In genomic region chr5:57219386-57219785, GRCh38 we compare ENCODE assay signal across 16 cellular contexts. TPM values are rescaled to one million over a fixed set of nuclear protein-coding genes. Genes with fewer than 3 reads are reported as not detected.
DNase-seq lines count a peak whose midpoint lies in the region; ATAC-seq and TF ChIP-seq lines count a peak whose summit lies in the region.
"Had no signal": no experiment of that assay in that cellular context is flagged by ENCODE, and none has a peak within 500 bp of the region (broad histone marks: within the 10 kb centered on the region; RNA-seq: fewer than 3 reads in every experiment).

No MANE protein-coding gene starts in this region.

- H3K27ac Mint-ChIP-seq in activated CD4-positive, alpha-beta T cell treated with anti-CD3 and anti-CD28 coated beads for 36 hours: peak overlapping the region; percentile 72
- peak overlapping the region; percentile 16; the same call in 1 of the 2 replicates for H3K27ac Mint-ChIP-seq in HFFc6
- peak overlapping the region; percentile 48 for H3K27ac Mint-ChIP-seq in activated naive CD8-positive, alpha-beta T cell treated with anti-CD3 and anti-CD28 coated beads, Interleukin-2, amount 10 ng/mL, durations not matched to agents 7 days and 5 days
- peak overlapping the region; percentile 18 for H3K27ac Mint-ChIP-seq in osteocyte (ENCODE audit: unreplicated experiment)
- H3K27ac Mint-ChIP-seq: nephron progenitor cell had no signal

- POLR2A ChIA-PET in activated CD4-positive, alpha-beta T cell treated with anti-CD3 and anti-CD28 coated beads for 36 hours (lab: Charles Lee): interaction anchor here (0.8 kb wide), 1 partner anchor 47 kb away, joined by 7 read pairs; no protein-coding TSS in a partner anchor
- POLR2A ChIA-PET in activated naive CD8-positive, alpha-beta T cell treated with anti-CD3 and anti-CD28 coated beads, Interleukin-2, amount 10 ng/mL, durations not matched to agents 7 days and 5 days (lab: Charles Lee): interaction anchor here (0.7 kb wide), 1 partner anchor 102 kb away, joined by 3 read pairs; no protein-coding TSS in a partner anchor

- H3K4me1 Mint-ChIP-seq in activated CD4-positive, alpha-beta T cell treated with anti-CD3 and anti-CD28 coated beads for 36 hours: peaks cover 49% of the 10 kb centered on the region
- H3K4me1 Mint-ChIP-seq in HFFc6 (ENCODE audit: low read depth) (peaks cover 30% of the 10 kb centered on the region), osteocyte (ENCODE audit: unreplicated experiment) (peaks cover 39% of the 10 kb centered on the region)
- H3K4me1 Mint-ChIP-seq in activated naive CD8-positive, alpha-beta T cell treated with anti-CD3 and anti-CD28 coated beads, Interleukin-2, amount 10 ng/mL, durations not matched to agents 7 days and 5 days: peaks cover 17% of the 10 kb centered on the region

- CTCF ChIA-PET in activated CD4-positive, alpha-beta T cell treated with anti-CD3 and anti-CD28 coated beads for 36 hours (lab: Charles Lee): interaction anchor here (0.6 to 2.0 kb wide), 27 partner anchors 12 to 462 kb away, joined by 3 to 9 read pairs (median 3); partner anchors contain the start of gene SETD9

- ATAC-seq in activated CD4-positive, alpha-beta T cell treated with anti-CD3 and anti-CD28 coated beads for 36 hours: peak; percentile 34
- ATAC-seq in activated naive CD8-positive, alpha-beta T cell treated with anti-CD3 and anti-CD28 coated beads, Interleukin-2, amount 10 ng/mL, durations not matched to agents 7 days and 5 days (ENCODE audit: low read depth): no peak
- no peak for ATAC-seq in GM18907 (IDR thresholded peaks at IDR 0.05; ENCODE audit: unreplicated experiment)
- ATAC-seq in GM21576 (IDR thresholded peaks at IDR 0.05; ENCODE audit: unreplicated experiment): no peak
- ATAC-seq: heart right ventricle, left cardiac atrium had no signal

- H3K9me3 Mint-ChIP-seq in activated CD4-positive, alpha-beta T cell treated with anti-CD3 and anti-CD28 coated beads for 36 hours (ENCODE audit: low read depth): no peaks in the 10 kb centered on the region
- H3K9me3 Mint-ChIP-seq in HFFc6 (no peaks in the 10 kb centered on the region), osteocyte (ENCODE audit: unreplicated experiment) (no peaks in the 10 kb centered on the region)
- no peaks in the 10 kb centered on the region for H3K9me3 Mint-ChIP-seq in activated naive CD8-positive, alpha-beta T cell treated with anti-CD3 and anti-CD28 coated beads, Interleukin-2, amount 10 ng/mL, durations not matched to agents 7 days and 5 days
- H3K9me3 Mint-ChIP-seq: nephron progenitor cell had no signal

- peaks cover 26% of the 10 kb centered on the region for H3K36me3 Mint-ChIP-seq in activated CD4-positive, alpha-beta T cell treated with anti-CD3 and anti-CD28 coated beads for 36 hours (ENCODE audit: low read depth)
- peaks cover 10% of the 10 kb centered on the region for H3K36me3 Mint-ChIP-seq in HFFc6 (ENCODE audit: low read depth)
- peaks cover 11% of the 10 kb centered on the region for H3K36me3 Mint-ChIP-seq in activated naive CD8-positive, alpha-beta T cell treated with anti-CD3 and anti-CD28 coated beads, Interleukin-2, amount 10 ng/mL, durations not matched to agents 7 days and 5 days
- peaks cover 14% of the 10 kb centered on the region for H3K36me3 Mint-ChIP-seq in osteocyte (ENCODE audit: unreplicated experiment)

- intact Hi-C loops in activated CD4-positive, alpha-beta T cell treated with anti-CD3 and anti-CD28 coated beads for 36 hours (cut with DNase I, micrococcal nuclease): loop anchor here (1.0 to 5.0 kb wide), 2 partner anchors 43 to 947 kb away; no protein-coding TSS in a partner anchor

- DNase-seq in activated CD4-positive, alpha-beta T cell treated with anti-CD3 and anti-CD28 coated beads for 36 hours: peak; percentile 31
- DNase-seq in activated CD4-positive, alpha-beta T cell treated with anti-CD3 and anti-CD28 coated beads, Interleukin-2, amount 50 U/mL, for 4 hours: no peak
- DNase-seq in HFFc6: no peak
- DNase-seq in activated naive CD8-positive, alpha-beta T cell treated with anti-CD3 and anti-CD28 coated beads, Interleukin-2, amount 10 ng/mL, durations not matched to agents 7 days and 5 days: no peak
- no peak for DNase-seq in osteocyte (ENCODE audit: extremely low spot score, unreplicated experiment)
- DNase-seq in NCI-H2227 treated with DMSO at 0.1 percent for 48 hours (lab: John Stamatoyannopoulos, UW): no peak
- DNase-seq: 8988T, Caco-2, heart right ventricle, left cardiac atrium, NCI-H2029 treated with DMSO at 0.1 percent for 48 hours, nephron progenitor cell, SJCRH30, testis had no signal

- no peak overlapping the region for H3K4me3 Mint-ChIP-seq in activated CD4-positive, alpha-beta T cell treated with anti-CD3 and anti-CD28 coated beads for 36 hours
- H3K4me3 Mint-ChIP-seq in HFFc6: no peak overlapping the region
- H3K4me3 Mint-ChIP-seq in activated naive CD8-positive, alpha-beta T cell treated with anti-CD3 and anti-CD28 coated beads, Interleukin-2, amount 10 ng/mL, durations not matched to agents 7 days and 5 days: no peak overlapping the region
- no peak overlapping the region for H3K4me3 Mint-ChIP-seq in osteocyte (ENCODE audit: unreplicated experiment)
- H3K4me3 Mint-ChIP-seq: nephron progenitor cell had no signal

- no peaks in the 10 kb centered on the region for H3K27me3 Mint-ChIP-seq in activated CD4-positive, alpha-beta T cell treated with anti-CD3 and anti-CD28 coated beads for 36 hours
- H3K27me3 Mint-ChIP-seq in HFFc6 (ENCODE audit: insufficient read depth): no peaks in the 10 kb centered on the region
- H3K27me3 Mint-ChIP-seq in activated naive CD8-positive, alpha-beta T cell treated with anti-CD3 and anti-CD28 coated beads, Interleukin-2, amount 10 ng/mL, durations not matched to agents 7 days and 5 days: no peaks in the 10 kb centered on the region
- H3K27me3 Mint-ChIP-seq in osteocyte (ENCODE audit: unreplicated experiment): no peaks in the 10 kb centered on the region

- no peak for TF ChIP-seq CTCF in HFFc6 (IDR thresholded peaks at IDR 0.05)
- TF ChIP-seq CTCF in osteocyte (IDR thresholded peaks at IDR 0.05): no peak

RNA-seq across cellular contexts. Expression of gene GPBP1, which starts 45.5 kb away (rescaled TPM):
- 100 to 1,000 TPM in 1 of 2 experiments, 10 to 100 TPM in 1; 91.8 to 116 TPM for total RNA-seq in activated CD4-positive, alpha-beta T cell treated with anti-CD3 and anti-CD28 coated beads for 36 hours
- total RNA-seq in HFFc6 (2021; fragmentation: NEBNext Ultra II Directional; extraction: Animal tissue kit (Norgen Biotek cat#: 25700)): 10 to 100 TPM; 33.6 to 40.1 (median 36.5) TPM
- total RNA-seq in activated naive CD8-positive, alpha-beta T cell treated with anti-CD3 and anti-CD28 coated beads, Interleukin-2, amount 10 ng/mL, durations not matched to agents 7 days and 5 days: 100 to 1,000 TPM; 107 to 112 TPM
- 58.4 and 65.3 TPM in 2 replicates for total RNA-seq in osteocyte

Comparison
In these comparisons a context has a peak if more than half of its experiments do, and no peak if none do; other contexts are left out.
1. H3K27ac Mint-ChIP-seq: peak in every context shown above with its lines; median percentile 72 in activated CD4-positive, alpha-beta T cell treated with anti-CD3 and anti-CD28 coated beads for 36 hours; 48 in activated naive CD8-positive, alpha-beta T cell treated with anti-CD3 and anti-CD28 coated beads, Interleukin-2, amount 10 ng/mL, durations not matched to agents 7 days and 5 days; 18 in osteocyte; 16 in HFFc6.